Comparison of ENCODE assay signal across 35 cellular contexts in the genomic region with DNA sequence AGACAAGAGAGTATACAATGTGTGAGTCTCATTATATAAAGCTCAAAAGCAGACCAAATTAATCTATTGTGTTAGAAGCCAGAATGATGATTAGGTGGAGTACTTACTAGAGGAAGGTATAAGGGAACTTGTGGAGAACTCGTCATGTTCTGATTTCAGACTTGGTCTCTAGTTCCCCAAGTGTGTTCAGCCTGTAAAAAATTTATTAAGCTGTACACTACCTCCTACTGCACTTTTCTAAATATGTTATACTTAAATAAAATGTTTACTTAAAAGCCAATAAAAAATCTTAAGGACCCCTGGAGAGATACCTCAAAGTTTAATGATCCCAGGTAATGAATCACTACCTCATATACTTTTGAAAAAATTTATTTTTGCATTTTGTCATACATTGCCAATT.
"Had no signal": no experiment of that assay in that cellular context is flagged by ENCODE, and none has a peak within 500 bp of the region (broad histone marks: within the 10 kb centered on the region; RNA-seq: fewer than 3 reads in every experiment).

No MANE protein-coding gene starts in this region.

- FAIRE-seq: astrocyte, TTC549 had no signal

- H3K27ac ChIP-seq: adrenal gland, body of pancreas, brain microvascular endothelial cell, breast epithelium, VCaP had no signal

- ATAC-seq: activated CD4-positive, CD25-positive, alpha-beta regulatory T cell treated with anti-CD3 and anti-CD28 coated beads, Interleukin-2, amount 50 U/mL, for 24 hours; activated CD8-positive, alpha-beta T cell treated with anti-CD3 and anti-CD28 coated beads for 36 hours; activated naive CD4-positive, alpha-beta T cell treated with anti-CD3 and anti-CD28 coated beads, Interleukin-2, amount 50 U/mL, for 72 hours; activated T-cell treated with anti-CD3 and anti-CD28 coated beads, Interleukin-2, amount 50 U/mL, for 4 hours; activated T-cell treated with anti-CD3 and anti-CD28 coated beads, Interleukin-2, amount 50 U/mL, for 72 hours; activated T-helper 17 cell treated with anti-CD3 and anti-CD28 coated beads, Interleukin-2, amount 50 U/mL, for 72 hours; body of pancreas; WTC11 had no signal

- H3K27me3 ChIP-seq: adrenal gland, body of pancreas, brain microvascular endothelial cell, breast epithelium had no signal

- DNase-seq: activated CD4-positive, alpha-beta memory T cell treated with anti-CD3 and anti-CD28 coated beads for 36 hours; activated CD4-positive, alpha-beta T cell treated with anti-CD3 and anti-CD28 coated beads for 4 hours; activated CD4-positive, alpha-beta T cell treated with anti-CD3 and anti-CD28 coated beads, Interleukin-2, amount 10 ng/mL, durations not matched to agents 24 days and 14 days; activated CD4-positive, alpha-beta T cell treated with anti-CD3 and anti-CD28 coated beads, Interleukin-2, amount 50 U/mL, for 1 hour; activated CD4-positive, alpha-beta T cell treated with anti-CD3 and anti-CD28 coated beads, Interleukin-2, amount 50 U/mL, for 4 hours; activated CD4-positive, CD25-positive, alpha-beta regulatory T cell; activated CD8-positive, alpha-beta memory T cell treated with anti-CD3 and anti-CD28 coated beads, Interleukin-2, amount 50 U/mL, for 4 hours; activated CD8-positive, alpha-beta T cell treated with anti-CD3 and anti-CD28 coated beads for 36 hours; activated effector memory CD4-positive, alpha-beta T cell treated with anti-CD3 and anti-CD28 coated beads, Interleukin-2, amount 50 U/mL, for 16 hours; activated gamma-delta T cell treated with Interleukin-2 at 50 U/mL for 16 hours; activated naive CD4-positive, alpha-beta T cell; activated naive CD4-positive, alpha-beta T cell treated with anti-CD3 and anti-CD28 coated beads for 36 hours; activated naive CD4-positive, alpha-beta T cell treated with anti-CD3 and anti-CD28 coated beads, Interleukin-2, amount 50 U/mL, for 16 hours; activated naive CD8-positive, alpha-beta T cell treated with anti-CD3 and anti-CD28 coated beads for 36 hours; activated T-cell treated with anti-CD3 and anti-CD28 coated beads for 4 hours; activated T-cell treated with anti-CD3 and anti-CD28 coated beads, Interleukin-2, amount 50 U/mL, for 1 hour; activated T-cell treated with anti-CD3 and anti-CD28 coated beads, Interleukin-2, amount 50 U/mL, for 4 hours; activated T-cell treated with anti-CD3 and anti-CD28 coated beads, Interleukin-2, amount 50 U/mL, for 72 hours; adrenal gland; amniotic stem cell; aorta; body of pancreas; brain microvascular endothelial cell; cerebellar nuclear complex; T-helper 1 cell; T-helper 2 cell; T-helper 9 cell had no signal

- H3K9me3 ChIP-seq: adrenal gland, body of pancreas, breast epithelium had no signal

- H3K4me3 ChIP-seq: adrenal gland, body of pancreas, breast epithelium had no signal

- H3K4me1 ChIP-seq: body of pancreas, breast epithelium had no signal

- H3K36me3 ChIP-seq: adrenal gland, brain microvascular endothelial cell, breast epithelium had no signal
